6 cellular contexts compared by ENCODE assay signal in the genomic region with DNA sequence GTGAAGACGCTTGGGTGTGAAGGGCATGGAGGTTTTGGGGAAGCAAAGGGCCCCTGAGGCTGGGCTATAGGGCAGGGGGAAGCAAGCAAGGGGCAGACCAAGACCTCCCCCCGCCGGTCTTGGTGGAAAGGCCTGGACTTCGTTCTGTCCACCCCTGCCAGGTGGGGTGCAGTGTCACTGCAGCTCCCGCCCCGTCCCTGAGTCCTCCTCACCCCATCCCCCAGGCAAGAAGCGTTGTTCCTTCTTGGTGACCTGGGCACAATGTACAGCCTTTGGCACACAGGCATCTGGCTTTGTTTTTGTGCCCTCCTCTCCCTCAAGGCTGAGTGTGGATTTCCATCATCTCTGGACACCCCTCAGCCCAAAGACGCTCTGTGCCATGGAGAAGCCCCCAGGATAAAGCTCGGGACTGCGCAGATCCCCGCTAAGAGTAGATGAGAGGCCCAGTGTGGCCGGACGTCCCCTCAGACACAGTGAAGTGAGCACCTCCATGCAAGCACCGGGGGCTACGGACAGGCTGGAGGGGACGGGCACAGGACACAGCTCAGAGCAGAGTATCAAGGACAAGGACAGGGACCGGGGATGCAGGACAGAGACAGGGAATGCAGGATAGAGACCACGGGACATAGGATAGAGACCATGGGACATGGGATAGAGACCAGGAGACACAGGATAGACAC.
"Had no signal": no experiment of that assay in that cellular context is flagged by ENCODE, and none has a peak within 500 bp of the region (broad histone marks: within the 10 kb centered on the region; RNA-seq: fewer than 3 reads in every experiment).

No MANE protein-coding gene starts in this region.

- H2AFZ ChIP-seq: GM23338 had no signal

- H3K27ac Mint-ChIP-seq: GM23338, H9, IgD-negative memory B cell had no signal

- H3K4me3 ChIP-seq: GM23338 had no signal

- ATAC-seq: GM23338, HepG2 had no signal

- DNase-seq: H9, HCEC 1CT had no signal

- H3K9me3 Mint-ChIP-seq: IgD-negative memory B cell had no signal

- H3K27ac ChIP-seq: HL-60 had no signal

- H3K4me3 Mint-ChIP-seq: GM23338, H9, IgD-negative memory B cell had no signal

- H3K36me3 Mint-ChIP-seq: IgD-negative memory B cell had no signal

- H3K4me1 Mint-ChIP-seq: GM23338, H9 had no signal

- H3K4me2 ChIP-seq: GM23338 had no signal
